21 cellular contexts compared by ENCODE assay signal in the genomic region with DNA sequence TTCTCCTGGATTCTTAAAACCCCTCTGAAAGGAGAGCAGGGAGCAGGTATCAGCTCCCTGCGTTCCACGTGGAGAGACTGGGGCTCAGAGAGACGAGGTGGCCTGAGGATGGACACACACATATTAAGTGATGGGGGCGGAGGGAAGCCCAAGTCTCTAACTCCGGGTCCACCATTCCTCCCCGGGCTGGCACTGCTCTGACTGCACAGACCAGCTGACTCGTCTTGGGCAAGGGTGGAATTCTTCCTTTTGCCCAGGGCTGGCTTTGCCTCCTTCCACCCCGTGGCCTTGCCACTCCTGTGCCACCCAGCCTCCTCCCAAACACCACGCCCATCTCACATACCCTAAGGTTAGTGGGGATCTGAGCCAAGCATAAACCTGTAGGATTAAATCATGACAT.
DNase-seq lines count a peak whose midpoint lies in the region; ATAC-seq, FAIRE-seq and TF ChIP-seq lines count a peak whose summit lies in the region.
"Had no signal": no experiment of that assay in that cellular context is flagged by ENCODE, and none has a peak within 500 bp of the region (broad histone marks: within the 10 kb centered on the region; RNA-seq: fewer than 3 reads in every experiment).

No MANE protein-coding gene starts in this region.

- no peaks in the 10 kb centered on the region for H3K9me3 Mint-ChIP-seq in Calu3 (ENCODE audit: low read depth, unreplicated experiment)
- H3K9me3 Mint-ChIP-seq: activated T-helper 1 cell treated with anti-CD3 and anti-CD28 coated beads, Interleukin-12 subunit alpha, Interleukin-12 subunit beta, Interleukin-2, Interleukin-4 antibody, amounts not matched to agents 30 ng/mL and 10 ng/mL and 1 ng/mL, durations not matched to agents 14 hours and 24 hours and 36 hours; CD8-positive, alpha-beta memory T cell; type B pancreatic cell had no signal

- TF ChIP-seq CTCF in Calu3 (IDR thresholded peaks at IDR 0.05; ENCODE audit: unreplicated experiment) (no peak), colonic mucosa (IDR thresholded peaks at IDR 0.05) (no peak)

- H3K9ac ChIP-seq in colonic mucosa (ENCODE audit: low read depth in 2 of 2, low read length in 2 of 2) (peak overlapping the region in 1 of 2 donors; percentile 51), mucosa of rectum (ENCODE audit: low read depth in 1 of 2, low read length in 2 of 2) (peak overlapping the region in 1 of 2 donors; percentile 10)
- H3K9ac ChIP-seq: GM23248 had no signal

- no peaks in the 10 kb centered on the region for H3K4me1 Mint-ChIP-seq in Calu3 (ENCODE audit: low read depth, unreplicated experiment)
- H3K4me1 Mint-ChIP-seq: activated CD8-positive, alpha-beta memory T cell treated with anti-CD3 and anti-CD28 coated beads, Interleukin-2, amount 10 ng/mL, durations not matched to agents 7 days and 5 days; B cell had no signal

- H3K4me3 Mint-ChIP-seq in Calu3 (ENCODE audit: low read depth, unreplicated experiment), result peak overlapping the region; percentile 53
- H3K4me3 Mint-ChIP-seq: activated CD8-positive, alpha-beta memory T cell treated with anti-CD3 and anti-CD28 coated beads, Interleukin-2, amount 10 ng/mL, durations not matched to agents 7 days and 5 days; activated T-helper 1 cell treated with anti-CD3 and anti-CD28 coated beads, Interleukin-12 subunit alpha, Interleukin-12 subunit beta, Interleukin-2, Interleukin-4 antibody, amounts not matched to agents 30 ng/mL and 10 ng/mL and 1 ng/mL, durations not matched to agents 14 hours and 24 hours and 36 hours; B cell; CD8-positive, alpha-beta memory T cell; type B pancreatic cell had no signal

- CTCF ChIA-PET in Calu3 (lab: Charles Lee), result interaction anchor here (0.8 kb wide), 1 partner anchor 84 kb away, joined by 3 read pairs; the partner anchor contains the start of gene APOA5

- H3K4me1 ChIP-seq in colonic mucosa (no peaks in the 10 kb centered on the region), mucosa of rectum (ENCODE audit: control insufficient read depth in 2 of 2, insufficient read depth in 2 of 2, low read length in 2 of 2) (peaks cover 4 to 12% of the 10 kb centered on the region in 2 donors)

- no peak overlapping the region for H3K27ac ChIP-seq in colonic mucosa
- no peak overlapping the region for H3K27ac ChIP-seq in mucosa of rectum (ENCODE audit: low read depth in 2 of 2, low read length in 2 of 2)
- H3K27ac ChIP-seq: GM23248 had no signal

- no peaks in the 10 kb centered on the region for H3K27me3 ChIP-seq in colonic mucosa
- H3K27me3 ChIP-seq in mucosa of rectum (ENCODE audit: control insufficient read depth in 2 of 2, insufficient read depth in 2 of 2, low read length in 2 of 2), result peaks cover 3 to 9% of the 10 kb centered on the region in 2 donors
- H3K27me3 ChIP-seq: dorsolateral prefrontal cortex had no signal

- intact Hi-C loops in Calu3 (cut with micrococcal nuclease; ENCODE audit: unreplicated experiment), result no loop called here
- intact Hi-C loops in colonic mucosa (cut with DNase I), result no loop called here

- no peaks in the 10 kb centered on the region for H3K36me3 ChIP-seq in colonic mucosa
- H3K36me3 ChIP-seq in mucosa of rectum (ENCODE audit: control insufficient read depth in 2 of 2, insufficient read depth in 2 of 2, low read length in 2 of 2), result no peaks in the 10 kb centered on the region

- H3K4me3 ChIP-seq in colonic mucosa, result peak overlapping the region; percentile 5
- peak overlapping the region; percentile 23 to 26 for H3K4me3 ChIP-seq in mucosa of rectum (ENCODE audit: low read length in 2 of 2)
- H3K4me3 ChIP-seq: GM23248 had no signal

- peaks cover 56% of the 10 kb centered on the region for H3K27me3 Mint-ChIP-seq in Calu3 (ENCODE audit: unreplicated experiment)

- FAIRE-seq in urothelium cell line (lab: Jason Lieb, UNC), result no peak
- FAIRE-seq: endothelial cell of umbilical vein had no signal

- ATAC-seq in HG03135 (IDR thresholded peaks at IDR 0.05; ENCODE audit: unreplicated experiment), result no peak
- ATAC-seq in GM18519 (IDR thresholded peaks at IDR 0.05; ENCODE audit: low FRiP score, unreplicated experiment), result no peak
- ATAC-seq: activated CD8-positive, alpha-beta memory T cell treated with anti-CD3 and anti-CD28 coated beads, Interleukin-2, amount 10 ng/mL, durations not matched to agents 7 days and 5 days had no signal

- no peak for DNase-seq in Calu3
- peak; percentile 74 for DNase-seq in NCI-H69 (lab: John Stamatoyannopoulos, UW)
- DNase-seq in colonic mucosa, result peak; percentile 44
- no peak for DNase-seq in kidney tubule cell (ENCODE audit: low spot score)
- DNase-seq in urothelium cell line (ENCODE audit: low spot score), result no peak
- DNase-seq: activated CD4-positive, alpha-beta T cell treated with anti-CD3 and anti-CD28 coated beads, Interleukin-2, amount 50 U/mL, for 1 hour; activated CD8-positive, alpha-beta memory T cell treated with anti-CD3 and anti-CD28 coated beads, Interleukin-2, amount 10 ng/mL, durations not matched to agents 7 days and 5 days; activated naive CD4-positive, alpha-beta T cell treated with anti-CD3 and anti-CD28 coated beads, Interleukin-2, amount 50 U/mL, for 16 hours; CD8-positive, alpha-beta memory T cell; GDM1; GM23248; head of caudate nucleus; NCI-H524 treated with DMSO at 0.1 percent for 48 hours had no signal

- no TSS peak for BruUV-seq in Calu3 (replicated peaks; lab: Mats Ljungman, UMichigan)

- H3K9me3 ChIP-seq in colonic mucosa, result no peaks in the 10 kb centered on the region
- H3K9me3 ChIP-seq in mucosa of rectum (ENCODE audit: control insufficient read depth in 2 of 2, low read length in 2 of 2), result no peaks in the 10 kb centered on the region

- H3K36me3 Mint-ChIP-seq in Calu3 (ENCODE audit: insufficient read depth, unreplicated experiment), result no peaks in the 10 kb centered on the region
- H3K36me3 Mint-ChIP-seq: activated CD8-positive, alpha-beta memory T cell treated with anti-CD3 and anti-CD28 coated beads, Interleukin-2, amount 10 ng/mL, durations not matched to agents 7 days and 5 days; CD8-positive, alpha-beta memory T cell; type B pancreatic cell had no signal

- H3K27ac Mint-ChIP-seq in Calu3 (ENCODE audit: unreplicated experiment), result no peak overlapping the region
- H3K27ac Mint-ChIP-seq: activated CD8-positive, alpha-beta memory T cell treated with anti-CD3 and anti-CD28 coated beads, Interleukin-2, amount 10 ng/mL, durations not matched to agents 7 days and 5 days; activated T-helper 1 cell treated with anti-CD3 and anti-CD28 coated beads, Interleukin-12 subunit alpha, Interleukin-12 subunit beta, Interleukin-2, Interleukin-4 antibody, amounts not matched to agents 30 ng/mL and 10 ng/mL and 1 ng/mL, durations not matched to agents 14 hours and 24 hours and 36 hours; B cell; type B pancreatic cell had no signal

Comparison
In these comparisons a context has a peak if more than half of its experiments do, and no peak if none do; other contexts are left out.
1. DNase-seq: peak in NCI-H69 (single experiment) and colonic mucosa (single experiment); none in Calu3 (single experiment), kidney tubule cell (single experiment) and urothelium cell line (single experiment).